ENCODE assay signal across 10 cellular contexts in genomic region chr11:72703281-72704008, GRCh38. TPM values are rescaled to one million over a fixed set of nuclear protein-coding genes. Genes with fewer than 3 reads are reported as not detected.
A peak's percentile ranks its signal among the peaks of the same experiment; 100 is the strongest.
DNase-seq lines count a peak whose midpoint lies in the region; ATAC-seq and TF ChIP-seq lines count a peak whose summit lies in the region.
"Had no signal": no experiment of that assay in that cellular context is flagged by ENCODE, and none has a peak within 500 bp of the region (broad histone marks: within the 10 kb centered on the region; RNA-seq: fewer than 3 reads in every experiment).

No MANE protein-coding gene starts in this region.

- CTCF ChIA-PET in RWPE1 (lab: Yijun Ruan, JAX): interaction anchor here (0.9 to 1.8 kb wide), 2 partner anchors 22 to 68 kb away, joined by 4 read pairs; no protein-coding TSS in a partner anchor

- no peak for TF ChIP-seq POLR2A in gastroesophageal sphincter (IDR thresholded peaks at IDR 0.05)
- no peak for TF ChIP-seq POLR2A in stomach (IDR thresholded peaks at IDR 0.05)

- H3K4me3 ChIP-seq in gastroesophageal sphincter (peak overlapping the region in 1 of 2 donors; percentile 28), stomach (no peak overlapping the region)
- H3K4me3 ChIP-seq: thoracic aorta had no signal

- 33% methylated on average over 1 of the region's 11 CpGs for WGBS in gastroesophageal sphincter (ENCODE audit: low coverage in 1 of 2), 2 donors
- WGBS in stomach, 5 donors: 55 to 67% (median 63%) methylated on average over 5 to 11 of the region's 11 CpGs

- intact Hi-C loops in stomach (cut with DNase I; ENCODE audit: low total_unique reads): no loop called here

- no peak for TF ChIP-seq EP300 in gastroesophageal sphincter (IDR thresholded peaks at IDR 0.05)
- no peak for TF ChIP-seq EP300 in stomach (IDR thresholded peaks at IDR 0.05)

- H3K9me3 ChIP-seq in gastroesophageal sphincter (no peaks in the 10 kb centered on the region), stomach (no peaks in the 10 kb centered on the region)
- H3K9me3 ChIP-seq: thoracic aorta had no signal

- H3K27me3 ChIP-seq in gastroesophageal sphincter (no peaks in the 10 kb centered on the region), stomach (no peaks in the 10 kb centered on the region)

- peaks cover 0 to 49% (median 17%) of the 10 kb centered on the region in 3 donors for H3K4me1 ChIP-seq in gastroesophageal sphincter
- peaks cover 8 to 34% (median 18%) of the 10 kb centered on the region in 4 donors for H3K4me1 ChIP-seq in stomach

- H3K27ac ChIP-seq in RWPE1 (peak overlapping the region; percentile 44), gastroesophageal sphincter (peak overlapping the region in 3 of 4 donors; percentile 60 to 68 (median 64)), stomach (peak overlapping the region in 2 of 5 donors; percentile 34 to 48)
- H3K27ac ChIP-seq: C4-2B had no signal

- TF ChIP-seq CTCF in RWPE1 (conservative IDR thresholded peaks at IDR 0.05; ENCODE audit: low read depth): no peak
- TF ChIP-seq CTCF in gastroesophageal sphincter (IDR thresholded peaks at IDR 0.05): no peak
- no peak for TF ChIP-seq CTCF in stomach (IDR thresholded peaks at IDR 0.05)

- POLR2A ChIA-PET in RWPE1 (lab: Yijun Ruan, JAX; ENCODE audit: low non-redundant PET): no interaction called here

- H3K36me3 ChIP-seq in gastroesophageal sphincter (peaks cover 0 to 97% of the 10 kb centered on the region in 2 donors), stomach (peaks cover 85 to 100% (median 100%) of the 10 kb centered on the region in 4 donors)

- peak; percentile 95 for DNase-seq in AG08395 (ENCODE audit: low spot score)
- no peak for DNase-seq in RWPE1 (ENCODE audit: low spot score)
- peak; percentile 42 for DNase-seq in non-pigmented ciliary epithelial cell (ENCODE audit: low read depth)
- no peak for DNase-seq in stimulated activated naive CD8-positive, alpha-beta T cell treated with anti-CD3 and anti-CD28 coated beads, Interleukin-15, Interleukin-2, amounts not matched to agents 100 U/mL and 50 U/mL, for 24 hours
- no peak for DNase-seq in stomach
- no peak for DNase-seq in NCI-H345 treated with DMSO at 0.1 percent for 48 hours (lab: John Stamatoyannopoulos, UW; ENCODE audit: unreplicated experiment)

- peak; percentile 77 for ATAC-seq in gastroesophageal sphincter
- no peak for ATAC-seq in stimulated activated naive CD8-positive, alpha-beta T cell treated with anti-CD3 and anti-CD28 coated beads, Interleukin-15, Interleukin-2, amounts not matched to agents 100 U/mL and 50 U/mL, for 24 hours
- ATAC-seq in GM18868 (IDR thresholded peaks at IDR 0.05; ENCODE audit: unreplicated experiment): no peak

RNA-seq across cellular contexts. Expression of gene PDE2A, which starts 29.2 kb away (rescaled TPM):
- total RNA-seq in gastroesophageal sphincter: 10 to 100 TPM; 31.6 to 54.2 (median 35.4) TPM
- total RNA-seq in stomach: 100 to 1,000 TPM in 2 of 5 donors, 10 to 100 TPM in 2, 1 to 10 TPM in 1; 3.5 to 548 (median 35.8) TPM
- 10 to 100 TPM in 2 of 3 donors, 1 to 10 TPM in 1; 4.7 to 17.8 (median 14.1) TPM for polyA plus RNA-seq in stomach

RNA-seq across cellular contexts. Expression of gene ARAP1, which starts 48.8 kb away (rescaled TPM):
- total RNA-seq in gastroesophageal sphincter (100 to 1,000 TPM in 2 of 4 donors, 10 to 100 TPM in 2; 72.4 to 125 (median 95.1) TPM), stomach (100 to 1,000 TPM in 3 of 5 donors, 10 to 100 TPM in 2; 61.9 to 201 (median 127) TPM)
- polyA plus RNA-seq in stomach: 10 to 100 TPM; 32.2 to 51.1 (median 38.2) TPM

Comparison
In these comparisons a context has a peak if more than half of its experiments do, and no peak if none do; other contexts are left out.
1. DNase-seq: peak in AG08395 (single experiment) and non-pigmented ciliary epithelial cell (single experiment); none in RWPE1 (single experiment), stimulated activated naive CD8-positive, alpha-beta T cell treated with anti-CD3 and anti-CD28 coated beads, Interleukin-15, Interleukin-2, amounts not matched to agents 100 U/mL and 50 U/mL, for 24 hours (single experiment), stomach (single experiment) and NCI-H345 treated with DMSO at 0.1 percent for 48 hours (single experiment).